ENCODE assay signal across 14 cellular contexts in the genomic region with DNA sequence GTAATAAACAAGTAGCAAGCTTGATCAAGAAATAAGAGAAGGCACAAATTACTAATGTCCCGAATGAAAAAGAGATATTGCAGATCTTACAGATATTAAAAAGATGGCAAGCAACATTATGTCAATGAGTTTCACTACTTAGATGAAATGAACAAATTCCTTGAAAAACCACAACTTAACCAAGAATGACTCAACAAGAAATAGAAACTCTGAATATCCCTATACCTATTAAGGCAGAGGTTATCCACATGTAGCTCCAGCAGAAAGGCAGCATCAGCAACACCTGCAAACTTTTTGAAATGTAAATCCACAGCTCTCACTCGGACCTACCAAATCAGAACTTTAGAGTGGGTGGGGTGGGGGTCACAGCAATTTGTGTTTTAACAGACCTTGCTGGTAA. TPM values are rescaled to one million over a fixed set of nuclear protein-coding genes. Genes with fewer than 3 reads are reported as not detected.
DNase-seq lines count a peak whose midpoint lies in the region; ATAC-seq and TF ChIP-seq lines count a peak whose summit lies in the region.
"Had no signal": no experiment of that assay in that cellular context is flagged by ENCODE, and none has a peak within 500 bp of the region (broad histone marks: within the 10 kb centered on the region; RNA-seq: fewer than 3 reads in every experiment).

No MANE protein-coding gene starts in this region.

- peak; percentile 48 for ATAC-seq in GM18907 (IDR thresholded peaks at IDR 0.05; ENCODE audit: unreplicated experiment)
- peak; percentile 37 for ATAC-seq in HG03460 (IDR thresholded peaks at IDR 0.05; ENCODE audit: unreplicated experiment)
- ATAC-seq in esophagus mucosa, result no peak
- ATAC-seq in Right ventricle myocardium superior (ENCODE audit: poor library complexity), result no peak

- in situ Hi-C loops in astrocyte of the cerebellum (cut with HindIII; ENCODE audit: low sequenced_read_pairs), result no loop called here

- DNase-seq in AG08395 (ENCODE audit: low spot score) (peak; percentile 26), astrocyte of the cerebellum (ENCODE audit: low read depth) (peak; percentile 44), NCI-H1417 (lab: John Stamatoyannopoulos, UW) (no peak), SK-N-DZ (ENCODE audit: low spot score) (no peak), Right ventricle myocardium superior (no peak)
- DNase-seq: activated CD4-positive, CD25-positive, alpha-beta regulatory T cell treated with anti-CD3 and anti-CD28 coated beads, Interleukin-2, amount 50 U/mL, for 72 hours; immature natural killer cell; NCI-H524 treated with DMSO at 0.1 percent for 48 hours had no signal

- no peak overlapping the region for H3K4me3 ChIP-seq in astrocyte of the cerebellum (ENCODE audit: low read depth, low read length)
- H3K4me3 ChIP-seq: SJSA1 had no signal

- intact Hi-C loops in Right ventricle myocardium superior (cut with DNase I), result no loop called here

- TF ChIP-seq CTCF in astrocyte of the cerebellum (IDR thresholded peaks at IDR 0.05; ENCODE audit: low read depth, low read length, missing control alignments), result no peak

RNA-seq across cellular contexts. Expression of a gene that starts 33.6 kb away (rescaled TPM):
- total RNA-seq in esophagus mucosa (0.72 TPM), Right ventricle myocardium superior (181 TPM)
- polyA plus RNA-seq in SK-N-DZ (2014; cell fraction: cytosol; rRNA removed), result not detected in 2 replicates
- 0.09 TPM in 1 of 2 replicates, not detected in the other for polyA plus RNA-seq in SK-N-DZ (2014; cell fraction: nucleus; rRNA removed)
- total RNA-seq: activated T-helper 1 cell treated with anti-CD3 and anti-CD28 coated beads, Interleukin-12 subunit alpha, Interleukin-12 subunit beta, Interleukin-2, Interleukin-4 antibody, amounts not matched to agents 30 ng/mL and 10 ng/mL and 1 ng/mL, durations not matched to agents 14 hours and 24 hours and 36 hours; G401 had no signal

Comparison
In these comparisons a context has a peak if more than half of its experiments do, and no peak if none do; other contexts are left out.
1. DNase-seq: peak in AG08395 (single experiment) and astrocyte of the cerebellum (single experiment); none in NCI-H1417 (0 of 3), SK-N-DZ (single experiment) and Right ventricle myocardium superior (single experiment).
2. ATAC-seq: peak in GM18907 (single experiment) and HG03460 (single experiment); none in esophagus mucosa (single experiment) and Right ventricle myocardium superior (single experiment).
3. RNA of a gene that starts 33.6 kb away (total RNA-seq): 181 TPM in Right ventricle myocardium superior (single experiment); 0.72 TPM in esophagus mucosa (single experiment); every median in the first group is over 100 times any median in the second.